In the genomic region with DNA sequence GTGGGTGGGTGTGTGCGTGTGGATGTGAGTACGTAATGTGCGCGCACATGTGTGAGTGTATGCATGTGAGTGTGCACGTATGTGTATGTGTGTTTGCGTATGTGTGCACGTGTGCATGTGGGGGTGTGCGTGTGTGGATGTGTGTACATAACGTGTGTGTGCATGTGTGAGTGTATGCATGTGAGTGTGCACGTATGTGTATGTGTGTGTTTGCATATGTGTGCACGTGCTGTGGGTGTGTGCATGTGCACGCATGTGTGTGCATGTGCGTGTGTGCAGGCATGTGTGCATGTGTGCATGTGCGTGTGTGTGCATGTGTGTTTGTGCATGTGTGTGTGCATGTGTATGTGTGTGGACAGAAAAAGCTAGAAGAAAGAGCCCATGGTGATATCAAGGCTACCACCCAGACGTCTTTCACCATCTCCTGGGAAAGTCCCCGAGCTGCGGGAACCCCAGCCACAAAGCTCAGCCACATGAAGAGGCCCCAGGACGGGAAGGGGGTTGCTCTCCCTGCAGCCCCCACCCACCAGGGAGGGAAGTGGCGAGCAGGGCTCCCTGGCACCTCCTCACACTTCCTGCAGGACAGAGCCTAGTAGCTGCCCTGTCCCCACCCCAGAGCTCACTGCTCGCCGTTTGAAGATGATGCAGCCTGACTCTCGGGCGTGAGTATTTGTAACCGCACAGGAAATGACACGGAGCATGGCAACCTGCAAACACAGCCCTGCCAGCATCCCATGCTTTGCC, we compare ENCODE assay signal across 8 cellular contexts.
A peak's percentile ranks its signal among the peaks of the same experiment; 100 is the strongest.
DNase-seq lines count a peak whose midpoint lies in the region; ATAC-seq, FAIRE-seq and TF ChIP-seq lines count a peak whose summit lies in the region.

No MANE protein-coding gene starts in this region.

- no peak for FAIRE-seq in astrocyte (lab: Jason Lieb, UNC)

- H3K9me3 ChIP-seq in astrocyte (ENCODE audit: insufficient read depth, low read depth, low read length), result peaks cover 19% of the 10 kb centered on the region
- peaks cover 0 to 8% (median 0%) of the 10 kb centered on the region in 12 donors for H3K9me3 ChIP-seq in heart left ventricle

- H3K27ac ChIP-seq in astrocyte (ENCODE audit: low read depth, low read length) (no peak overlapping the region), heart left ventricle (no peak overlapping the region)

- H3K79me2 ChIP-seq in astrocyte (ENCODE audit: insufficient read depth, low read length), result no peaks in the 10 kb centered on the region

- H3K4me1 Mint-ChIP-seq in astrocyte (ENCODE audit: low read depth, unreplicated experiment), result peaks cover 6% of the 10 kb centered on the region

- H4K20me1 ChIP-seq in astrocyte (ENCODE audit: insufficient read depth, low read length), result no peaks in the 10 kb centered on the region

- TF ChIP-seq CTCF in astrocyte (IDR thresholded peaks at IDR 0.05; ENCODE audit: insufficient read depth, low read depth, low read length), result no peak
- TF ChIP-seq CTCF in heart left ventricle (IDR thresholded peaks at IDR 0.05), result no peak

- H3K27me3 Mint-ChIP-seq in astrocyte (ENCODE audit: low read depth, unreplicated experiment), result no peaks in the 10 kb centered on the region

- TF ChIP-seq POLR2A in erythroblast (IDR thresholded peaks at IDR 0.05; ENCODE audit: low read length), result no peak
- TF ChIP-seq POLR2A in heart left ventricle (IDR thresholded peaks at IDR 0.05), result no peak

- peak overlapping the region; percentile 11 for H2AFZ ChIP-seq in astrocyte (ENCODE audit: low read depth, low read length)

- H3K27ac Mint-ChIP-seq in astrocyte (ENCODE audit: unreplicated experiment), result no peak overlapping the region

- peaks cover 4% of the 10 kb centered on the region for H3K36me3 Mint-ChIP-seq in astrocyte (ENCODE audit: low read depth, unreplicated experiment)

- DNase-seq in RPMI8226, result peak; percentile 37
- peak; percentile 11 for DNase-seq in astrocyte (ENCODE audit: low read depth)
- peak; percentile 61 for DNase-seq in stimulated activated naive CD8-positive, alpha-beta T cell treated with anti-CD3 and anti-CD28 coated beads, Interleukin-15, Interleukin-2, amounts not matched to agents 100 U/mL and 50 U/mL, for 24 hours
- DNase-seq in erythroblast (lab: John Stamatoyannopoulos, UW), result no peak
- no peak for DNase-seq in putamen (ENCODE audit: low spot score)
- no peak for DNase-seq in heart left ventricle

- ATAC-seq in GM18870 (IDR thresholded peaks at IDR 0.05; ENCODE audit: unreplicated experiment), result peak; percentile 91
- peak; percentile 81 for ATAC-seq in HG02870 (IDR thresholded peaks at IDR 0.05; ENCODE audit: unreplicated experiment)
- ATAC-seq in stimulated activated naive CD8-positive, alpha-beta T cell treated with anti-CD3 and anti-CD28 coated beads, Interleukin-15, Interleukin-2, amounts not matched to agents 100 U/mL and 50 U/mL, for 24 hours, result peak; percentile 86
- ATAC-seq in heart left ventricle, result no peak

- H3K27me3 ChIP-seq in astrocyte (ENCODE audit: insufficient read depth, low read length) (no peaks in the 10 kb centered on the region), heart left ventricle (peaks cover 0 to 7% (median 0%) of the 10 kb centered on the region in 9 donors)

- no peak overlapping the region for H3K4me3 Mint-ChIP-seq in astrocyte (ENCODE audit: unreplicated experiment)

- H3K4me3 ChIP-seq in astrocyte (ENCODE audit: insufficient read depth, low read depth, low read length), result no peak overlapping the region
- no peak overlapping the region for H3K4me3 ChIP-seq in heart left ventricle

- H3K4me1 ChIP-seq in astrocyte (ENCODE audit: insufficient read depth, low read length) (peaks cover 9% of the 10 kb centered on the region), heart left ventricle (peaks cover 0 to 13% (median 6%) of the 10 kb centered on the region in 12 donors)

- H3K36me3 ChIP-seq in astrocyte (ENCODE audit: insufficient read depth, low read length) (no peaks in the 10 kb centered on the region), heart left ventricle (no peaks in the 10 kb centered on the region)

- intact Hi-C loops in heart left ventricle (cut with DNase I), result loop anchor here in 7 of 10 donors (5.0 to 10.0 kb wide), 6 partner anchors 327 to 1667 kb away; no protein-coding TSS in a partner anchor

- H3K9me3 Mint-ChIP-seq in astrocyte (ENCODE audit: unreplicated experiment), result peaks cover 16% of the 10 kb centered on the region

- no peak overlapping the region for H3K9ac ChIP-seq in astrocyte (ENCODE audit: low read length)

- peak overlapping the region; percentile 12 for H3K4me2 ChIP-seq in astrocyte (ENCODE audit: low read length)

- 82 to 87% (median 82%) methylated on average over 24 to 25 of the region's 25 CpGs for WGBS in heart left ventricle, 4 donors

Comparison
In these comparisons a context has a peak if more than half of its experiments do, and no peak if none do; other contexts are left out.
1. ATAC-seq: peak in GM18870 (single experiment), HG02870 (single experiment) and stimulated activated naive CD8-positive, alpha-beta T cell treated with anti-CD3 and anti-CD28 coated beads, Interleukin-15, Interleukin-2, amounts not matched to agents 100 U/mL and 50 U/mL, for 24 hours (single experiment); none in heart left ventricle (0 of 4).
2. DNase-seq: peak in RPMI8226 (single experiment), astrocyte (single experiment) and stimulated activated naive CD8-positive, alpha-beta T cell treated with anti-CD3 and anti-CD28 coated beads, Interleukin-15, Interleukin-2, amounts not matched to agents 100 U/mL and 50 U/mL, for 24 hours (single experiment); none in erythroblast (0 of 2), putamen (single experiment) and heart left ventricle (0 of 5).